In the genomic region with DNA sequence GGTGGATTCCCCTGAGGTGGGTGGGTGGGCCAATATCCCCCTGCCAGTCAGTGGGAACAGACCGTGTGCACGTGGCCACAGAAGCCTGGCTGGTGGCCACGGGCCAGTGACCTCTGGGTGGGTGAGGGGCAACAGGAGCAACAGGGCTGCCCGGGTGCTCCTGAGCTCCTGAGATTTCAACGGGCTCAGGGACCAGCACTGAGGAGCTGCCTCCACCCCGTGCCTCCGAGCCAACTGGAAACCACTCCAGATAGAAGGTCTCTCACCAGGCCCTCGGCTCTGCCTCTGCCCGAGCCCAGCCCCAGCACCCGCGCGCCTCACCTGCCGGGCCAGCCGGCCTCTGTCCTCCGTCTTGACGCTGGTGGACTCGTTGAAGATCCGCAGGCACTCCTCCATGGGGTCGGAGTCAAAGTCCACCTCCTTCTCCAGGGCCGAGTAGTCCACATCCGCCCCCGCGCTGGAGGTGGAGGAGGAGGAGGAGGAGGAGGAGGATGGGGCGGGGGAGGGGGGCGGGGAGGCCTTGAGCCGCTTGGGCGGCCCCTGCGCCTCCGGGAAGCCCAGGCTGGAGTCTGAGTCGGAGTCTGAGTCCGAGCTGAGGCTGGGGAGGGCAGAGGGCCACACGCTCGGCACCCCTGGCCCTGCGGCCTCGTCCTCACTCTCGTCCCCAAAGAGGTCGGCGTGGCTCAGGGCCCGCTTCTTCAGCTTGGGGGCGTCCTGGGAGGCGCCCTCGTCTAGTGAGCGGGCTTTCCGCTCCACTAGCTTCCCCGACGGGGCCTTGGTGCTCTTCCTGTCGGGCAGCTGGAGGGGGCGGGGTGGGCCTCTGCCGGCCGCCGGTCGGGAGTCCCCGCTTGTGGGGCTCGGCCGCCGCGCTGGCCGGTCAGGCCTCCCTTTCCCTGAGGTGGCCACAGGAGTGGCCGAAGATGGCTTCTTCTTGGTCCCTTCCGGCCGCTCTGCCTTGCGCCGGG, we compare ENCODE assay signal across 13 cellular contexts. TPM values are rescaled to one million over a fixed set of nuclear protein-coding genes. Genes with fewer than 3 reads are reported as not detected.
DNase-seq lines count a peak whose midpoint lies in the region; ATAC-seq and TF ChIP-seq lines count a peak whose summit lies in the region.
"Had no signal": no experiment of that assay in that cellular context is flagged by ENCODE, and none has a peak within 500 bp of the region (broad histone marks: within the 10 kb centered on the region; RNA-seq: fewer than 3 reads in every experiment).

No MANE protein-coding gene starts in this region.

- no peaks in the 10 kb centered on the region for H3K36me3 ChIP-seq in kidney epithelial cell (ENCODE audit: control insufficient read depth, insufficient read depth, low read length)

- TF ChIP-seq CTCF in kidney epithelial cell (IDR thresholded peaks at IDR 0.05; ENCODE audit: insufficient read depth, low read length, poor library complexity, severe bottlenecking) (no peak), Calu3 (IDR thresholded peaks at IDR 0.05; ENCODE audit: unreplicated experiment) (no peak)

- H3K9me3 Mint-ChIP-seq in Calu3 (ENCODE audit: low read depth, unreplicated experiment) = no peaks in the 10 kb centered on the region
- H3K9me3 Mint-ChIP-seq: activated B cell treated with CpG ODN at 0.5 μM for 24 hours; activated T-cell treated with anti-CD3 and anti-CD28 coated beads, Interleukin-2, amount 50 U/mL, for 72 hours; brain; naive thymus-derived CD8-positive, alpha-beta T cell had no signal

- no peak overlapping the region for H3K27ac Mint-ChIP-seq in Calu3 (ENCODE audit: unreplicated experiment)
- H3K27ac Mint-ChIP-seq: activated B cell treated with CpG ODN at 0.5 μM for 24 hours; activated T-cell treated with anti-CD3 and anti-CD28 coated beads, Interleukin-2, amount 50 U/mL, for 72 hours had no signal

- no peak overlapping the region for H3K4me3 Mint-ChIP-seq in Calu3 (ENCODE audit: low read depth, unreplicated experiment)
- H3K4me3 Mint-ChIP-seq: activated B cell treated with CpG ODN at 0.5 μM for 24 hours; activated T-cell treated with anti-CD3 and anti-CD28 coated beads, Interleukin-2, amount 50 U/mL, for 72 hours; brain; naive thymus-derived CD8-positive, alpha-beta T cell had no signal

- no TSS peak for BruUV-seq in Calu3 (replicated peaks; lab: Mats Ljungman, UMichigan)

- DNase-seq in NCI-H82 (lab: John Stamatoyannopoulos, UW) (peak; percentile 39), NCI-H82 treated with DMSO at 0.1 percent for 48 hours (lab: John Stamatoyannopoulos, UW; ENCODE audit: unreplicated experiment) (no peak), amniotic epithelial cell (ENCODE audit: low read depth) (peak; percentile 57), kidney epithelial cell (ENCODE audit: low read depth) (no peak), sciatic nerve (ENCODE audit: low spot score) (no peak), Calu3 (no peak)

- H3K4me1 Mint-ChIP-seq in Calu3 (ENCODE audit: low read depth, unreplicated experiment) = no peaks in the 10 kb centered on the region

- no peaks in the 10 kb centered on the region for H3K27me3 ChIP-seq in kidney epithelial cell (ENCODE audit: control insufficient read depth, insufficient read depth, low read length)
- H3K27me3 ChIP-seq: upper lobe of right lung had no signal

- intact Hi-C loops in sciatic nerve (cut with DNase I) (no loop called here), Calu3 (cut with micrococcal nuclease; ENCODE audit: unreplicated experiment) (no loop called here)

- CTCF ChIA-PET in Calu3 (lab: Charles Lee) = interaction anchor here (0.6 to 1.4 kb wide), 11 partner anchors 11 to 336 kb away, joined by 3 to 11 read pairs (median 4); no protein-coding TSS in a partner anchor

- H3K27me3 Mint-ChIP-seq in Calu3 (ENCODE audit: unreplicated experiment) = no peaks in the 10 kb centered on the region
- H3K27me3 Mint-ChIP-seq: activated B cell treated with CpG ODN at 0.5 μM for 24 hours; brain; naive thymus-derived CD8-positive, alpha-beta T cell had no signal

- H3K4me3 ChIP-seq in kidney epithelial cell (ENCODE audit: low read depth, low read length) = peak overlapping the region; percentile 4
- H3K4me3 ChIP-seq: upper lobe of right lung had no signal

- H3K36me3 Mint-ChIP-seq in Calu3 (ENCODE audit: insufficient read depth, unreplicated experiment) = peaks cover 28% of the 10 kb centered on the region

- peak; percentile 21 for ATAC-seq in sciatic nerve
- no peak for ATAC-seq in HG02678 (IDR thresholded peaks at IDR 0.05; ENCODE audit: unreplicated experiment)
- ATAC-seq in GM21786 (IDR thresholded peaks at IDR 0.05; ENCODE audit: unreplicated experiment) = no peak

RNA-seq across cellular contexts. Expression of a gene that starts 14.8 kb away (rescaled TPM):
- total RNA-seq in kidney epithelial cell = 0.96 TPM in 2 replicates
- total RNA-seq in sciatic nerve = 2.3 TPM
- 5.9 and 6.7 TPM in 2 replicates for total RNA-seq in Calu3 (2022)

RNA-seq across cellular contexts. Expression of a gene that starts 21.4 kb away (rescaled TPM):
- 18.8 and 32.1 TPM in 2 replicates for total RNA-seq in kidney epithelial cell
- total RNA-seq in sciatic nerve = 34.2 TPM
- 34.1 and 39.5 TPM in 2 replicates for total RNA-seq in Calu3 (2022)

RNA-seq across cellular contexts. Expression of a gene that starts 36.5 kb away (rescaled TPM):
- total RNA-seq in kidney epithelial cell = 11.4 and 15.3 TPM in 2 replicates
- 20.2 TPM for total RNA-seq in sciatic nerve
- total RNA-seq in Calu3 (2022) = 32.3 and 39.0 TPM in 2 replicates

RNA-seq across cellular contexts. Expression of a gene that starts 58.5 kb away (rescaled TPM):
- total RNA-seq in kidney epithelial cell (54.1 and 66.7 TPM in 2 replicates), sciatic nerve (78.9 TPM), Calu3 (2022) (35.2 and 36.9 TPM in 2 replicates)

Comparison
In these comparisons a context has a peak if more than half of its experiments do, and no peak if none do; other contexts are left out.
1. DNase-seq: peak in NCI-H82 (single experiment) and amniotic epithelial cell (single experiment); none in NCI-H82 treated with DMSO at 0.1 percent for 48 hours (single experiment), kidney epithelial cell (single experiment), sciatic nerve (single experiment) and Calu3 (single experiment).